20 cellular contexts compared by ENCODE assay signal in genomic region chr3:56673781-56674457, GRCh38.
"Had no signal": no experiment of that assay in that cellular context is flagged by ENCODE, and none has a peak within 500 bp of the region (broad histone marks: within the 10 kb centered on the region; RNA-seq: fewer than 3 reads in every experiment).

No MANE protein-coding gene starts in this region.

- H3K27ac ChIP-seq: esophagus muscularis mucosa, lower lobe of right lung, parathyroid adenoma, spleen, thyroid gland, VCaP had no signal

- FAIRE-seq: endothelial cell of umbilical vein, islet of Langerhans had no signal

- DNase-seq: activated CD4-positive, alpha-beta T cell treated with anti-CD3 and anti-CD28 coated beads for 1 hour; activated CD8-positive, alpha-beta memory T cell treated with anti-CD3 and anti-CD28 coated beads for 24 hours; activated CD8-positive, alpha-beta memory T cell treated with anti-CD3 and anti-CD28 coated beads, Interleukin-2, amount 50 U/mL, for 48 hours; activated effector memory CD4-positive, alpha-beta T cell treated with anti-CD3 and anti-CD28 coated beads, Interleukin-2, amount 50 U/mL, for 16 hours; activated T-cell treated with anti-CD3 and anti-CD28 coated beads, Interleukin-2, amount 50 U/mL, for 72 hours; amniotic stem cell; dermis blood vessel endothelial cell; effector memory CD4-positive, alpha-beta T cell; foreskin fibroblast; left colon; lower lobe of right lung; spleen; stimulated activated naive CD4-positive, alpha-beta T cell; thyroid gland had no signal

- H2AFZ ChIP-seq: parathyroid adenoma had no signal

- H3K4me1 ChIP-seq: parathyroid adenoma had no signal

- H3K9me3 ChIP-seq: esophagus muscularis mucosa, lower lobe of right lung, spleen, thyroid gland had no signal

- H3K27me3 ChIP-seq: esophagus muscularis mucosa, spleen, thyroid gland had no signal

- H3K4me3 ChIP-seq: esophagus muscularis mucosa, lower lobe of right lung, spleen, thyroid gland had no signal

- ATAC-seq: activated T-cell treated with anti-CD3 and anti-CD28 coated beads, Interleukin-2, amount 50 U/mL, for 72 hours; left colon; lower lobe of right lung; natural killer cell treated with Interleukin-12 subunit alpha and Interleukin-12 subunit beta and Interleukin-15 and Interleukin-18, amount 100 ng/mL, for 72 hours had no signal

- H3K9ac ChIP-seq: parathyroid adenoma had no signal
